Comparison of ENCODE assay signal across 14 cellular contexts in genomic region chr1:36390411-36390810, GRCh38. TPM values are rescaled to one million over a fixed set of nuclear protein-coding genes. Genes with fewer than 3 reads are reported as not detected.
DNase-seq lines count a peak whose midpoint lies in the region; ATAC-seq and TF ChIP-seq lines count a peak whose summit lies in the region.
"Had no signal": no experiment of that assay in that cellular context is flagged by ENCODE, and none has a peak within 500 bp of the region (broad histone marks: within the 10 kb centered on the region; RNA-seq: fewer than 3 reads in every experiment).

No MANE protein-coding gene starts in this region.

- H3K27ac ChIP-seq in OCI-LY1 (ENCODE audit: low read depth, low read length, poor library complexity, severe bottlenecking) (peak overlapping the region; percentile 97), esophagus squamous epithelium (peak overlapping the region in 3 of 4 donors; percentile 56 to 100 (median 98)), subcutaneous abdominal adipose tissue (ENCODE audit: low read depth, low read length) (peak overlapping the region; percentile 98)

- H3K9ac ChIP-seq in OCI-LY1 (ENCODE audit: low read length): peak overlapping the region; percentile 47; the same call in 1 of the 2 replicates
- H3K9ac ChIP-seq in subcutaneous abdominal adipose tissue (ENCODE audit: low read length in 5 of 5): peak overlapping the region in 1 of 5 donors; percentile 21

- no peak for ATAC-seq in activated CD8-positive, alpha-beta memory T cell treated with anti-CD3 and anti-CD28 coated beads, Interleukin-2, amount 10 ng/mL, durations not matched to agents 7 days and 5 days
- ATAC-seq in HG03439 (IDR thresholded peaks at IDR 0.05; ENCODE audit: unreplicated experiment): no peak
- ATAC-seq: A549 had no signal

- H3K4me3 ChIP-seq in OCI-LY1 (ENCODE audit: low read depth, low read length, poor library complexity, severe bottlenecking) (no peak overlapping the region), esophagus squamous epithelium (no peak overlapping the region), subcutaneous abdominal adipose tissue (ENCODE audit: low read depth in 1 of 5, low read length in 5 of 5) (no peak overlapping the region)
- H3K4me3 ChIP-seq: A549 had no signal

- CTCF ChIA-PET in activated CD8-positive, alpha-beta memory T cell treated with anti-CD3 and anti-CD28 coated beads, Interleukin-2, amount 10 ng/mL, durations not matched to agents 7 days and 5 days (lab: Charles Lee): interaction anchor here (0.6 to 1.7 kb wide), 2 partner anchors 10 to 22 kb away, joined by 3 to 5 read pairs; no protein-coding TSS in a partner anchor

- H3K36me3 Mint-ChIP-seq in activated CD8-positive, alpha-beta memory T cell treated with anti-CD3 and anti-CD28 coated beads, Interleukin-2, amount 10 ng/mL, durations not matched to agents 7 days and 5 days: peaks cover 26% of the 10 kb centered on the region

- H3K36me3 ChIP-seq in OCI-LY1 (ENCODE audit: insufficient read depth, low read length): peaks cover 46% of the 10 kb centered on the region
- peaks cover 11 to 43% (median 14%) of the 10 kb centered on the region in 3 donors for H3K36me3 ChIP-seq in esophagus squamous epithelium
- H3K36me3 ChIP-seq in subcutaneous abdominal adipose tissue (ENCODE audit: control insufficient read depth in 5 of 5, insufficient read depth in 5 of 5, low read length in 5 of 5): peaks cover 0 to 44% (median 36%) of the 10 kb centered on the region in 5 donors

- H3K9me3 ChIP-seq in OCI-LY1 (ENCODE audit: low read length): no peaks in the 10 kb centered on the region
- no peaks in the 10 kb centered on the region for H3K9me3 ChIP-seq in esophagus squamous epithelium
- H3K9me3 ChIP-seq in subcutaneous abdominal adipose tissue (ENCODE audit: control insufficient read depth in 5 of 5, low read length in 5 of 5): no peaks in the 10 kb centered on the region
- H3K9me3 ChIP-seq: A549 had no signal

- peak overlapping the region; percentile 56; the same call in 1 of the 2 replicates for H3K4me2 ChIP-seq in OCI-LY1 (ENCODE audit: low read length)
- H3K4me2 ChIP-seq: A549 had no signal

- H3K4me1 Mint-ChIP-seq in activated CD8-positive, alpha-beta memory T cell treated with anti-CD3 and anti-CD28 coated beads, Interleukin-2, amount 10 ng/mL, durations not matched to agents 7 days and 5 days: peaks cover 32% of the 10 kb centered on the region

- H3K9me3 Mint-ChIP-seq in activated CD8-positive, alpha-beta memory T cell treated with anti-CD3 and anti-CD28 coated beads, Interleukin-2, amount 10 ng/mL, durations not matched to agents 7 days and 5 days (ENCODE audit: low read depth): no peaks in the 10 kb centered on the region

- no peaks in the 10 kb centered on the region for H3K79me2 ChIP-seq in OCI-LY1 (ENCODE audit: insufficient read depth, low read length)

- no peak for TF ChIP-seq POLR2A in esophagus squamous epithelium (IDR thresholded peaks at IDR 0.05)

- WGBS in esophagus squamous epithelium, 2 donors: 60 to 83% methylated on average over 2 of the region's 2 CpGs

- H3K9me2 ChIP-seq in OCI-LY1 (ENCODE audit: low read depth, low read length): no peaks in the 10 kb centered on the region

- TF ChIP-seq CTCF in OCI-LY1 (IDR thresholded peaks at IDR 0.05; ENCODE audit: low read length) (no peak), esophagus squamous epithelium (IDR thresholded peaks at IDR 0.05) (no peak)

- peaks cover 83% of the 10 kb centered on the region for H3K4me1 ChIP-seq in OCI-LY1 (ENCODE audit: insufficient read depth, low read length, severe bottlenecking)
- H3K4me1 ChIP-seq in esophagus squamous epithelium: peaks cover 7 to 46% (median 22%) of the 10 kb centered on the region in 3 donors
- H3K4me1 ChIP-seq in subcutaneous abdominal adipose tissue (ENCODE audit: control insufficient read depth in 5 of 5, insufficient read depth in 5 of 5, low read length in 5 of 5): peaks cover 3 to 36% (median 25%) of the 10 kb centered on the region in 5 donors

- H2AFZ ChIP-seq in OCI-LY1 (ENCODE audit: low read length): no peak overlapping the region

- H3K27me3 ChIP-seq in OCI-LY1 (ENCODE audit: insufficient read depth, low read length) (no peaks in the 10 kb centered on the region), esophagus squamous epithelium (no peaks in the 10 kb centered on the region), subcutaneous abdominal adipose tissue (ENCODE audit: control insufficient read depth in 5 of 5, insufficient read depth in 4 of 5, low read length in 5 of 5) (no peaks in the 10 kb centered on the region)

- peak overlapping the region; percentile 35 for H3K27ac Mint-ChIP-seq in activated CD8-positive, alpha-beta memory T cell treated with anti-CD3 and anti-CD28 coated beads, Interleukin-2, amount 10 ng/mL, durations not matched to agents 7 days and 5 days

- no peak for DNase-seq in activated CD8-positive, alpha-beta memory T cell treated with anti-CD3 and anti-CD28 coated beads, Interleukin-2, amount 10 ng/mL, durations not matched to agents 7 days and 5 days
- no peak for DNase-seq in activated CD8-positive, alpha-beta memory T cell treated with anti-CD3 and anti-CD28 coated beads, Interleukin-2, amount 50 U/mL, for 48 hours
- DNase-seq in esophagus squamous epithelium (lab: John Stamatoyannopoulos, UW): no peak
- no peak for DNase-seq in effector CD4-positive, alpha-beta T cell
- no peak for DNase-seq in NCI-H2171 treated with DMSO at 0.1 percent for 48 hours (lab: John Stamatoyannopoulos, UW)
- DNase-seq: GDM1, Kasumi-1, NCI-H1436 treated with DMSO at 0.1 percent for 48 hours, NCI-H446, small intestine had no signal

- H3K27me3 Mint-ChIP-seq in activated CD8-positive, alpha-beta memory T cell treated with anti-CD3 and anti-CD28 coated beads, Interleukin-2, amount 10 ng/mL, durations not matched to agents 7 days and 5 days: no peaks in the 10 kb centered on the region

- H4K20me1 ChIP-seq in OCI-LY1 (ENCODE audit: insufficient read depth, low read length): no peaks in the 10 kb centered on the region

- no peaks in the 10 kb centered on the region for H3F3A ChIP-seq in OCI-LY1 (ENCODE audit: insufficient read depth, low read length)

- intact Hi-C loops in esophagus squamous epithelium (cut with DNase I): no loop called here

- no peak overlapping the region for H3K4me3 Mint-ChIP-seq in activated CD8-positive, alpha-beta memory T cell treated with anti-CD3 and anti-CD28 coated beads, Interleukin-2, amount 10 ng/mL, durations not matched to agents 7 days and 5 days

RNA-seq across cellular contexts. Expression of gene STK40, which starts 4.7 kb away (rescaled TPM):
- 10 to 100 TPM; 67.0 to 73.2 TPM for total RNA-seq in activated CD8-positive, alpha-beta memory T cell treated with anti-CD3 and anti-CD28 coated beads, Interleukin-2, amount 10 ng/mL, durations not matched to agents 7 days and 5 days
- total RNA-seq in esophagus squamous epithelium: 10 to 100 TPM; 34.5 to 59.7 (median 42.3) TPM

RNA-seq across cellular contexts. Expression of gene LSM10, which starts 7.3 kb away (rescaled TPM):
- 10 to 100 TPM; 48.9 to 63.8 TPM for total RNA-seq in activated CD8-positive, alpha-beta memory T cell treated with anti-CD3 and anti-CD28 coated beads, Interleukin-2, amount 10 ng/mL, durations not matched to agents 7 days and 5 days
- 10 to 100 TPM in 3 of 4 donors, 1 to 10 TPM in 1; 8.5 to 29.4 (median 16.9) TPM for total RNA-seq in esophagus squamous epithelium

RNA-seq across cellular contexts. Expression of gene OSCP1, which starts 59.8 kb away (rescaled TPM):
- total RNA-seq in activated CD8-positive, alpha-beta memory T cell treated with anti-CD3 and anti-CD28 coated beads, Interleukin-2, amount 10 ng/mL, durations not matched to agents 7 days and 5 days: 1 to 10 TPM in 1 of 2 experiments, under 1 TPM in 1; 0.85 to 1.3 TPM
- total RNA-seq in esophagus squamous epithelium: 1 to 10 TPM; 2.4 to 6.8 (median 4.5) TPM
